In the genomic region with DNA sequence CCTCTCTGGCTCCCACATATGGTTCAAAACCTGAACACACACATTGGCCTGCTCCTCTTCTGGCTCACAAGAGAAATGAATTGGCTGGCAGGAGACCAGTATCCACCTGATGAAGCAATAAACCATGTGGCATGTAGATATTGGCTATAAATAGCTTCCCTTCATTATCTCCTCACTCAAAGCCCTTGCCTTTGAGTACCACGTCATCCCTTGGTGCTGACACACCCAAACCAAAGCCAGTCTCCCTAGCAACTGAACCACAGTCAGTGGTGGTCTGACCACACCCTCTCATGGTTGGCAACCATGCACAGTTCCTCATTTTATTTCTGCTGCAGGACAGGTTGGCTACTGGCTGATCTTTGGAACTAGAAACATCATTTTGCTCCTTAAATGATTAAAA, we compare ENCODE assay signal across 8 cellular contexts.
DNase-seq lines count a peak whose midpoint lies in the region; ATAC-seq lines count a peak whose summit lies in the region.

No MANE protein-coding gene starts in this region.

- H3K27me3 ChIP-seq in mucosa of rectum (ENCODE audit: control insufficient read depth in 2 of 2, insufficient read depth in 2 of 2, low read length in 2 of 2) = no peaks in the 10 kb centered on the region
- H3K27me3 ChIP-seq in effector memory CD4-positive, alpha-beta T cell (replicated peaks; ENCODE audit: control insufficient read depth, insufficient read depth, low read length, poor library complexity, severe bottlenecking) = no peaks in the 10 kb centered on the region

- H3K27ac ChIP-seq in mucosa of rectum (ENCODE audit: low read depth in 2 of 2, low read length in 2 of 2) = peak overlapping the region; percentile 7 to 13
- no peak overlapping the region for H3K27ac ChIP-seq in effector memory CD4-positive, alpha-beta T cell (ENCODE audit: insufficient read depth, low read length, poor library complexity, severe bottlenecking)

- no peak overlapping the region for H3K4me3 ChIP-seq in mucosa of rectum (ENCODE audit: low read length in 2 of 2)
- H3K4me3 ChIP-seq in effector memory CD4-positive, alpha-beta T cell (ENCODE audit: insufficient read depth, low read depth, low read length, poor library complexity, severe bottlenecking) = no peak overlapping the region

- no peak overlapping the region for H3K9ac ChIP-seq in mucosa of rectum (ENCODE audit: low read depth in 1 of 2, low read length in 2 of 2)

- DNase-seq in A172 (ENCODE audit: low spot score) (peak; percentile 38), T1000 (lab: John Stamatoyannopoulos, UW) (peak; percentile 72), NCI-H128 (lab: John Stamatoyannopoulos, UW; ENCODE audit: unreplicated experiment) (no peak), NCI-H510A treated with DMSO at 0.1 percent for 48 hours (lab: John Stamatoyannopoulos, UW) (no peak)
- DNase-seq in effector memory CD4-positive, alpha-beta T cell = no peak

- no peaks in the 10 kb centered on the region for H3K4me1 ChIP-seq in mucosa of rectum (ENCODE audit: control insufficient read depth in 2 of 2, insufficient read depth in 2 of 2, low read length in 2 of 2)
- no peaks in the 10 kb centered on the region for H3K4me1 ChIP-seq in effector memory CD4-positive, alpha-beta T cell (ENCODE audit: control insufficient read depth, insufficient read depth, low read length, poor library complexity, severe bottlenecking)

- H3K36me3 ChIP-seq in mucosa of rectum (ENCODE audit: control insufficient read depth in 2 of 2, insufficient read depth in 2 of 2, low read length in 2 of 2) = no peaks in the 10 kb centered on the region
- no peaks in the 10 kb centered on the region for H3K36me3 ChIP-seq in effector memory CD4-positive, alpha-beta T cell (ENCODE audit: control insufficient read depth, insufficient read depth, low read length)

- ATAC-seq in GM19023 (IDR thresholded peaks at IDR 0.05; ENCODE audit: unreplicated experiment) (peak; percentile 70), HG03354 (IDR thresholded peaks at IDR 0.05; ENCODE audit: poor library complexity, severe bottlenecking, unreplicated experiment) (peak; percentile 92)

- H3K9me3 ChIP-seq in mucosa of rectum (ENCODE audit: control insufficient read depth in 2 of 2, low read length in 2 of 2) = peaks cover 2 to 3% of the 10 kb centered on the region in 2 donors
- H3K9me3 ChIP-seq in effector memory CD4-positive, alpha-beta T cell (ENCODE audit: control insufficient read depth, low read length) = peaks cover 7% of the 10 kb centered on the region

Comparison
In these comparisons a context has a peak if more than half of its experiments do, and no peak if none do; other contexts are left out.
1. DNase-seq: peak in A172 (single experiment) and T1000 (single experiment); none in NCI-H128 (single experiment), NCI-H510A treated with DMSO at 0.1 percent for 48 hours (single experiment) and effector memory CD4-positive, alpha-beta T cell (0 of 3).